ENCODE assay signal across 1 cellular context in genomic region chr13:111153279-111153976, GRCh38.
TF ChIP-seq lines count a peak whose summit lies in the region.

No MANE protein-coding gene starts in this region.

TF ChIP-seq in HepG2, 621 proteins besides CTCF, POLR2A, EP300 and RAD21 (continued from another document and continues in another):
- TF ChIP-seq ATF5 (CRISPR knock-in tag; IDR thresholded peaks at IDR 0.05; ENCODE audit: low read depth) (no peak), FOXJ3 (CRISPR knock-in tag; IDR thresholded peaks at IDR 0.05; ENCODE audit: borderline replicate concordance) (peak; percentile 30; the same call in 1 of the 2 replicates), ZBTB14 (CRISPR knock-in tag; IDR thresholded peaks at IDR 0.05) (peak; percentile 30; the same call in 1 of the 2 replicates), SYNCRIP (IDR thresholded peaks at IDR 0.05; ENCODE audit: insufficient read depth, low read depth, low read length) (no peak), RNF219 (CRISPR knock-in tag; IDR thresholded peaks at IDR 0.05) (no peak; the same call in 1 of the 2 replicates), RBM22 (optimal IDR thresholded peaks at IDR 0.05; ENCODE audit: low read length) (no peak), TSC22D2 (CRISPR knock-in tag; IDR thresholded peaks at IDR 0.05; ENCODE audit: borderline replicate concordance) (no peak), SP140L (CRISPR knock-in tag; IDR thresholded peaks at IDR 0.05; ENCODE audit: borderline replicate concordance) (no peak), ZNF17 (CRISPR knock-in tag; IDR thresholded peaks at IDR 0.05) (no peak), GATAD1 (CRISPR knock-in tag; IDR thresholded peaks at IDR 0.05) (peak; percentile 97), PAX8 (CRISPR knock-in tag; IDR thresholded peaks at IDR 0.05; ENCODE audit: borderline replicate concordance) (peak; percentile 53; the same call in 1 of the 2 replicates), ELF3 (CRISPR knock-in tag; IDR thresholded peaks at IDR 0.05) (peak; percentile 86), DMTF1 (CRISPR knock-in tag; IDR thresholded peaks at IDR 0.05) (no peak), ZFP90 (CRISPR knock-in tag; IDR thresholded peaks at IDR 0.05; ENCODE audit: borderline replicate concordance) (no peak; the same call in 1 of the 2 replicates), ZFP91 (CRISPR knock-in tag; IDR thresholded peaks at IDR 0.05; ENCODE audit: borderline replicate concordance) (peak; percentile 84; the same call in 1 of the 2 replicates), CAMTA2 (CRISPR knock-in tag; IDR thresholded peaks at IDR 0.05; ENCODE audit: borderline replicate concordance) (peak; percentile 34; the same call in 1 of the 2 replicates), REL (CRISPR knock-in tag; conservative IDR thresholded peaks at IDR 0.05) (0 out of 2 replicates have a peak, but pooled peaks have one; percentile 34), ZNF710 (CRISPR knock-in tag; IDR thresholded peaks at IDR 0.05; ENCODE audit: borderline replicate concordance) (no peak), BCL3 (CRISPR knock-in tag; IDR thresholded peaks at IDR 0.05) (peak; percentile 77; the same call in 1 of the 2 replicates), CENPT (CRISPR knock-in tag; IDR thresholded peaks at IDR 0.05; ENCODE audit: low read depth) (no peak), ATAD3A (CRISPR knock-in tag; IDR thresholded peaks at IDR 0.05) (no peak), ZNF775 (CRISPR knock-in tag; IDR thresholded peaks at IDR 0.05; ENCODE audit: borderline replicate concordance) (0 out of 2 replicates have a peak, but pooled peaks have one; percentile 35), ZBTB33 (CRISPR knock-in tag; IDR thresholded peaks at IDR 0.05) (no peak), FIP1L1 (IDR thresholded peaks at IDR 0.05; ENCODE audit: borderline replicate concordance, insufficient read depth, low read depth, low read length) (no peak), ZNF724P (CRISPR knock-in tag; IDR thresholded peaks at IDR 0.05; ENCODE audit: borderline replicate concordance) (no peak), ZC3H13 (CRISPR knock-in tag; IDR thresholded peaks at IDR 0.05) (no peak), RFXAP (CRISPR knock-in tag; IDR thresholded peaks at IDR 0.05; ENCODE audit: borderline replicate concordance) (peak; percentile 75; the same call in 1 of the 2 replicates), TEAD3 (CRISPR knock-in tag; optimal IDR thresholded peaks at IDR 0.05; ENCODE audit: borderline replicate concordance) (no peak), ZNF512 (CRISPR knock-in tag; IDR thresholded peaks at IDR 0.05) (no peak), FUBP1 (CRISPR knock-in tag; IDR thresholded peaks at IDR 0.05; ENCODE audit: borderline replicate concordance) (no peak), ZNF609 (CRISPR knock-in tag; IDR thresholded peaks at IDR 0.05; ENCODE audit: borderline replicate concordance) (peak; percentile 68; the same call in 1 of the 2 replicates), ZMAT3 (CRISPR knock-in tag; conservative IDR thresholded peaks at IDR 0.05) (peak; percentile 83)
